2 cellular contexts compared by ENCODE assay signal in genomic region chr10:5492322-5492855, GRCh38.
TF ChIP-seq lines count a peak whose summit lies in the region.

No MANE protein-coding gene starts in this region.

TF ChIP-seq in K562, 482 proteins besides CTCF, POLR2A, EP300 and RAD21:
- TF ChIP-seq U2AF1 (optimal IDR thresholded peaks at IDR 0.05; ENCODE audit: low read depth, low read length) (no peak), PTTG1 (tag; IDR thresholded peaks at IDR 0.05; ENCODE audit: low read depth) (no peak), GTF2F1 (IDR thresholded peaks at IDR 0.05; ENCODE audit: low read depth, low read length) (no peak), SRSF3 (IDR thresholded peaks at IDR 0.05; ENCODE audit: insufficient read depth, low read length) (no peak), ZNF384 (IDR thresholded peaks at IDR 0.05; ENCODE audit: low read depth, low read length) (no peak), FOXO4 (CRISPR knock-in tag; IDR thresholded peaks at IDR 0.05) (no peak), SREBF2 (CRISPR knock-in tag; IDR thresholded peaks at IDR 0.05) (no peak), IFI16 (CRISPR knock-in tag; IDR thresholded peaks at IDR 0.05) (no peak), ZNF830 (CRISPR knock-in tag; IDR thresholded peaks at IDR 0.05) (no peak)

TF ChIP-seq in HepG2, 621 proteins besides CTCF, POLR2A, EP300 and RAD21:
- TF ChIP-seq NFE2L2 (IDR thresholded peaks at IDR 0.05; ENCODE audit: low read length) (no peak), KLF9 (CRISPR knock-in tag; IDR thresholded peaks at IDR 0.05; ENCODE audit: low read depth) (no peak), IKZF4 (CRISPR knock-in tag; IDR thresholded peaks at IDR 0.05; ENCODE audit: borderline replicate concordance, low read depth, not compliant biosample characterization) (no peak), HIC2 (CRISPR knock-in tag; IDR thresholded peaks at IDR 0.05; ENCODE audit: low read depth) (no peak), EED (CRISPR knock-in tag; IDR thresholded peaks at IDR 0.05) (no peak), GPN1 (CRISPR knock-in tag; IDR thresholded peaks at IDR 0.05; ENCODE audit: borderline replicate concordance) (no peak), SALL1 (CRISPR knock-in tag; IDR thresholded peaks at IDR 0.05) (no peak), ZNF446 (CRISPR knock-in tag; IDR thresholded peaks at IDR 0.05) (no peak), ZNF331 (CRISPR knock-in tag; IDR thresholded peaks at IDR 0.05) (peak; percentile 100), SP1 (IDR thresholded peaks at IDR 0.05) (no peak), SP1 (CRISPR knock-in tag; IDR thresholded peaks at IDR 0.05) (no peak), ZFP36L2 (CRISPR knock-in tag; IDR thresholded peaks at IDR 0.05) (no peak), REST (IDR thresholded peaks at IDR 0.05; ENCODE audit: borderline replicate concordance in 1 of 2, low read depth in 1 of 2, low read length in 2 of 2) (no peak), ZMAT3 (CRISPR knock-in tag; conservative IDR thresholded peaks at IDR 0.05) (no peak), ZFP82 (CRISPR knock-in tag; IDR thresholded peaks at IDR 0.05; ENCODE audit: borderline replicate concordance) (no peak), ZNF513 (CRISPR knock-in tag; conservative IDR thresholded peaks at IDR 0.05) (no peak), ZFP91 (CRISPR knock-in tag; IDR thresholded peaks at IDR 0.05; ENCODE audit: borderline replicate concordance) (0 out of 2 replicates have a peak, but pooled peaks have one; percentile 3)
